ENCODE assay signal across 1 cellular context in the genomic region with DNA sequence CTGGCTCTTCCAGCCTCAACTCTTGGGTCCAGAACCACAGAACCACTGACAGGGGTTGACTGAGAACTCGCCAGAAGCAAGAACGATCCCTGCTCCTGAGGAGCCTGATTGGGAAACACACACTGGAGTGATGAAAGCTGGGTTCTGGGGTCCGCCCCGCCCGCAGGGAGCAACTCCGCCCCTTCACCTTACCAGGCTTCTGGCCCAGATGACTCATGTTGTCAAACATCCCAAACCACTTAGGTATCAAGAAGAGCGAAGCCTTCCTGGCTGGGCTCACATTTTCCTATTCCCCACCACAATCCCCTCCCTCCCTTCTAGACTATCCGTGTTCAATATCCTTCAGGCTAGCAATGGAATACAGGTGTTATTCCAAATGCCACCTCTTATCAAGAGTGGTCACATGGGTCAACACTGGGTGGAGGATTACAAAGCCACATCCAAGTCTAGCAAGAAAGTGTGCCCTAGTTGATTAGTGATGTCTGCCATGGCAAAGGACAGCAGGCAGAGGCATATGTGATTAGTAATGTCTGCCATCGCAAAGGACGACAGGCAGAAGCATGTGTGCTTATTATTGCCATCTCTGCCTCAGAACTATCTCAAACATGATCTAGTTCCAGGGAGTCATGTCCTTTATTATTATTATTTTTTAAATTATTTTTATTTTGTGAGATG.
TF ChIP-seq lines count a peak whose summit lies in the region.

No MANE protein-coding gene starts in this region.

TF ChIP-seq in HepG2, 621 proteins besides CTCF, POLR2A, EP300 and RAD21 (continued from another document):
- TF ChIP-seq, protein P1, sequence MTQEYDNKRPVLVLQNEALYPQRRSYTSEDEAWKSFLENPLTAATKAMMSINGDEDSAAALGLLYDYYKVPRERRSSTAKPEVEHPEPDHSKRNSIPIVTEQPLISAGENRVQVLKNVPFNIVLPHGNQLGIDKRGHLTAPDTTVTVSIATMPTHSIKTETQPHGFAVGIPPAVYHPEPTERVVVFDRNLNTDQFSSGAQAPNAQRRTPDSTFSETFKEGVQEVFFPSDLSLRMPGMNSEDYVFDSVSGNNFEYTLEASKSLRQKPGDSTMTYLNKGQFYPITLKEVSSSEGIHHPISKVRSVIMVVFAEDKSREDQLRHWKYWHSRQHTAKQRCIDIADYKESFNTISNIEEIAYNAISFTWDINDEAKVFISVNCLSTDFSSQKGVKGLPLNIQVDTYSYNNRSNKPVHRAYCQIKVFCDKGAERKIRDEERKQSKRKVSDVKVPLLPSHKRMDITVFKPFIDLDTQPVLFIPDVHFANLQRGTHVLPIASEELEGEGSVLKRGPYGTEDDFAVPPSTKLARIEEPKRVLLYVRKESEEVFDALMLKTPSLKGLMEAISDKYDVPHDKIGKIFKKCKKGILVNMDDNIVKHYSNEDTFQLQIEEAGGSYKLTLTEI (CRISPR knock-in tag; conservative IDR thresholded peaks at IDR 0.05): no peak
- TF ChIP-seq, protein P2, sequence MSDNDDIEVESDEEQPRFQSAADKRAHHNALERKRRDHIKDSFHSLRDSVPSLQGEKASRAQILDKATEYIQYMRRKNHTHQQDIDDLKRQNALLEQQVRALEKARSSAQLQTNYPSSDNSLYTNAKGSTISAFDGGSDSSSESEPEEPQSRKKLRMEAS (IDR thresholded peaks at IDR 0.05): 0 out of 2 replicates have a peak, but pooled peaks have one; percentile 25
- TF ChIP-seq ELF3 (CRISPR knock-in tag; IDR thresholded peaks at IDR 0.05) (peak; percentile 25; the same call in 1 of the 2 replicates), PHF21A (CRISPR knock-in tag; IDR thresholded peaks at IDR 0.05) (no peak), ZNF709 (CRISPR knock-in tag; IDR thresholded peaks at IDR 0.05) (no peak), ZNF768 (CRISPR knock-in tag; IDR thresholded peaks at IDR 0.05) (no peak), ZFP37 (CRISPR knock-in tag; IDR thresholded peaks at IDR 0.05; ENCODE audit: borderline replicate concordance) (no peak), ARHGAP35 (CRISPR knock-in tag; IDR thresholded peaks at IDR 0.05; ENCODE audit: borderline replicate concordance) (no peak), KMT2A (CRISPR knock-in tag; IDR thresholded peaks at IDR 0.05) (no peak), PPARG (CRISPR knock-in tag; conservative IDR thresholded peaks at IDR 0.05) (peak; percentile 48; the same call in 1 of the 2 replicates)
- TF ChIP-seq, protein P3, sequence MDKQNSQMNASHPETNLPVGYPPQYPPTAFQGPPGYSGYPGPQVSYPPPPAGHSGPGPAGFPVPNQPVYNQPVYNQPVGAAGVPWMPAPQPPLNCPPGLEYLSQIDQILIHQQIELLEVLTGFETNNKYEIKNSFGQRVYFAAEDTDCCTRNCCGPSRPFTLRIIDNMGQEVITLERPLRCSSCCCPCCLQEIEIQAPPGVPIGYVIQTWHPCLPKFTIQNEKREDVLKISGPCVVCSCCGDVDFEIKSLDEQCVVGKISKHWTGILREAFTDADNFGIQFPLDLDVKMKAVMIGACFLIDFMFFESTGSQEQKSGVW (CRISPR knock-in tag; IDR thresholded peaks at IDR 0.05; ENCODE audit: borderline replicate concordance): no peak
- TF ChIP-seq, protein P4, sequence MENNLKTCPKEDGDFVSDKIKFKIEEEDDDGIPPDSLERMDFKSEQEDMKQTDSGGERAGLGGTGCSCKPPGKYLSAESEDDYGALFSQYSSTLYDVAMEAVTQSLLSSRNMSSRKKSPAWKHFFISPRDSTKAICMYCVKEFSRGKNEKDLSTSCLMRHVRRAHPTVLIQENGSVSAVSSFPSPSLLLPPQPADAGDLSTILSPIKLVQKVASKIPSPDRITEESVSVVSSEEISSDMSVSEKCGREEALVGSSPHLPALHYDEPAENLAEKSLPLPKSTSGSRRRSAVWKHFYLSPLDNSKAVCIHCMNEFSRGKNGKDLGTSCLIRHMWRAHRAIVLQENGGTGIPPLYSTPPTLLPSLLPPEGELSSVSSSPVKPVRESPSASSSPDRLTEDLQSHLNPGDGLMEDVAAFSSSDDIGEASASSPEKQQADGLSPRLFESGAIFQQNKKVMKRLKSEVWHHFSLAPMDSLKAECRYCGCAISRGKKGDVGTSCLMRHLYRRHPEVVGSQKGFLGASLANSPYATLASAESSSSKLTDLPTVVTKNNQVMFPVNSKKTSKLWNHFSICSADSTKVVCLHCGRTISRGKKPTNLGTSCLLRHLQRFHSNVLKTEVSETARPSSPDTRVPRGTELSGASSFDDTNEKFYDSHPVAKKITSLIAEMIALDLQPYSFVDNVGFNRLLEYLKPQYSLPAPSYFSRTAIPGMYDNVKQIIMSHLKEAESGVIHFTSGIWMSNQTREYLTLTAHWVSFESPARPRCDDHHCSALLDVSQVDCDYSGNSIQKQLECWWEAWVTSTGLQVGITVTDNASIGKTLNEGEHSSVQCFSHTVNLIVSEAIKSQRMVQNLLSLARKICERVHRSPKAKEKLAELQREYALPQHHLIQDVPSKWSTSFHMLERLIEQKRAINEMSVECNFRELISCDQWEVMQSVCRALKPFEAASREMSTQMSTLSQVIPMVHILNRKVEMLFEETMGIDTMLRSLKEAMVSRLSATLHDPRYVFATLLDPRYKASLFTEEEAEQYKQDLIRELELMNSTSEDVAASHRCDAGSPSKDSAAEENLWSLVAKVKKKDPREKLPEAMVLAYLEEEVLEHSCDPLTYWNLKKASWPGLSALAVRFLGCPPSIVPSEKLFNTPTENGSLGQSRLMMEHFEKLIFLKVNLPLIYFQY (CRISPR knock-in tag; IDR thresholded peaks at IDR 0.05; ENCODE audit: borderline replicate concordance): peak; percentile 66; the same call in 1 of the 2 replicates
